1 cellular context compared by ENCODE assay signal in genomic region chr10:103207643-103208042, GRCh38.
TF ChIP-seq lines count a peak whose summit lies in the region.

No MANE protein-coding gene starts in this region.

TF ChIP-seq in Ishikawa, 13 proteins besides CTCF, POLR2A, EP300 and RAD21:
- peak; percentile 17; the same call in 1 of the 2 replicates for TF ChIP-seq TEAD4 (IDR thresholded peaks at IDR 0.05)
